ENCODE assay signal across 13 cellular contexts in genomic region chrY:25038882-25039281, GRCh38. TPM values are rescaled to one million over a fixed set of nuclear protein-coding genes. Genes with fewer than 3 reads are reported as not detected.
DNase-seq lines count a peak whose midpoint lies in the region; ATAC-seq and TF ChIP-seq lines count a peak whose summit lies in the region.
"Not testable (repeated sequence)": the region's sequence is repeated elsewhere in the genome, so short reads cannot be mapped to it uniquely, and the experiment has no call there.
"Had no signal": no experiment of that assay in that cellular context is flagged by ENCODE, and none has a peak within 500 bp of the region (broad histone marks: within the 10 kb centered on the region; RNA-seq: fewer than 3 reads in every experiment).

No MANE protein-coding gene starts in this region.

- H3K36me3 ChIP-seq in gastrocnemius medialis = not testable (repeated sequence)

- H3K4me1 ChIP-seq in gastrocnemius medialis = not testable (repeated sequence)

- H3K4me3 ChIP-seq in gastrocnemius medialis = not testable (repeated sequence)

- ATAC-seq in left lobe of liver (peak; percentile 51), gastrocnemius medialis (peak; percentile 92 to 93)

- TF ChIP-seq POLR2A in gastrocnemius medialis (IDR thresholded peaks at IDR 0.05) = not testable (repeated sequence)

- intact Hi-C loops in gastrocnemius medialis (cut with DNase I; ENCODE audit: low total_unique reads) = not testable (repeated sequence)

- H3K27me3 ChIP-seq in gastrocnemius medialis = not testable (repeated sequence)

- H3K9me3 ChIP-seq in gastrocnemius medialis = not testable (repeated sequence)

- not testable (repeated sequence) for TF ChIP-seq CTCF in gastrocnemius medialis (IDR thresholded peaks at IDR 0.05 in 4 of 5, conservative IDR thresholded peaks at IDR 0.05 in 1 of 5)

- DNase-seq in left lobe of liver (ENCODE audit: low spot score); gastrocnemius medialis: not testable (repeated sequence)

- H3K27ac ChIP-seq in gastrocnemius medialis = not testable (repeated sequence)

- in situ Hi-C loops in gastrocnemius medialis (cut with MboI; ENCODE audit: low sequenced_read_pairs in 4 of 4) = not testable (repeated sequence)

RNA-seq across cellular contexts. Expression of gene BPY2C, which starts 13.0 kb away (rescaled TPM):
- not detected for total RNA-seq in left lobe of liver
- not detected for total RNA-seq in gastrocnemius medialis
- total RNA-seq: A172; A673; B cell; Caco-2; Calu3; CD4-positive, alpha-beta memory T cell; CD4-positive, alpha-beta T cell; CD4-positive, CD25-positive, alpha-beta regulatory T cell; CD8-positive, alpha-beta memory T cell; CD8-positive, alpha-beta T cell; Daoy had no signal
